15 cellular contexts compared by ENCODE assay signal in genomic region chr7:29284586-29285450, GRCh38.
A peak's percentile ranks its signal among the peaks of the same experiment; 100 is the strongest.
DNase-seq lines count a peak whose midpoint lies in the region; ATAC-seq and TF ChIP-seq lines count a peak whose summit lies in the region.
"Had no signal": no experiment of that assay in that cellular context is flagged by ENCODE, and none has a peak within 500 bp of the region (broad histone marks: within the 10 kb centered on the region; RNA-seq: fewer than 3 reads in every experiment).

No MANE protein-coding gene starts in this region.

- DNase-seq in activated T-cell treated with anti-CD3 and anti-CD28 coated beads, Interleukin-2, amount 50 U/mL, for 24 hours: no peak
- DNase-seq in activated T-cell treated with anti-CD3 and anti-CD28 coated beads, Interleukin-2, amount 50 U/mL, for 48 hours: no peak
- no peak for DNase-seq in immature natural killer cell
- DNase-seq in psoas muscle: no peak
- no peak for DNase-seq in DMS153 (lab: John Stamatoyannopoulos, UW)
- DNase-seq: effector CD4-positive, alpha-beta T cell; naive B cell; NCI-H1105 treated with DMSO at 0.1 percent for 48 hours; thyroid gland had no signal

- no peaks in the 10 kb centered on the region for H3K4me1 ChIP-seq in psoas muscle
- H3K4me1 ChIP-seq: prostate gland, thyroid gland had no signal

- H3K4me2 ChIP-seq in SU-DHL-6 (ENCODE audit: low read depth, low read length, poor library complexity, severe bottlenecking): peak overlapping the region; percentile 35

- H3K36me3 ChIP-seq in SU-DHL-6 (ENCODE audit: low read length) (no peaks in the 10 kb centered on the region), psoas muscle (ENCODE audit: insufficient read depth in 1 of 2, low read depth in 1 of 2) (no peaks in the 10 kb centered on the region)
- H3K36me3 ChIP-seq: prostate gland, thyroid gland had no signal

- no peaks in the 10 kb centered on the region for H3K36me3 Mint-ChIP-seq in activated T-cell treated with anti-CD3 and anti-CD28 coated beads, Interleukin-2, amount 50 U/mL, for 24 hours (ENCODE audit: low read depth)
- H3K36me3 Mint-ChIP-seq in immature natural killer cell: peaks cover 0 to 15% (median 4%) of the 10 kb centered on the region in 3 donors
- H3K36me3 Mint-ChIP-seq: brain, naive B cell had no signal

- H3K27ac ChIP-seq in SU-DHL-6 (ENCODE audit: low read depth, low read length) (peak overlapping the region; percentile 71), temporal lobe (ENCODE audit: low read depth, low read length) (peak overlapping the region; percentile 31), psoas muscle (no peak overlapping the region)
- H3K27ac ChIP-seq: prostate gland, thyroid gland had no signal

- peak overlapping the region; percentile 30 for H3K9ac ChIP-seq in SU-DHL-6 (ENCODE audit: low read length)

- 78 to 89% (median 87%) methylated on average over 8 of the region's 8 CpGs for WGBS in psoas muscle, 3 donors

- peaks cover 32% of the 10 kb centered on the region for H3K4me1 Mint-ChIP-seq in activated T-cell treated with anti-CD3 and anti-CD28 coated beads, Interleukin-2, amount 50 U/mL, for 24 hours (ENCODE audit: low read depth)
- peaks cover 28 to 60% of the 10 kb centered on the region in 2 donors for H3K4me1 Mint-ChIP-seq in immature natural killer cell

- ATAC-seq in HG03571 (IDR thresholded peaks at IDR 0.05; ENCODE audit: unreplicated experiment): no peak
- ATAC-seq in psoas muscle: no peak

- H3K9me2 ChIP-seq in SU-DHL-6 (replicated peaks; ENCODE audit: insufficient read depth, low read length): no peaks in the 10 kb centered on the region

- TF ChIP-seq CTCF in SU-DHL-6 (IDR thresholded peaks at IDR 0.05; ENCODE audit: insufficient read depth, low read length, poor library complexity, severe bottlenecking): no peak
- TF ChIP-seq CTCF in psoas muscle (IDR thresholded peaks at IDR 0.05): no peak

- peaks cover 17% of the 10 kb centered on the region for H3F3A ChIP-seq in SU-DHL-6 (ENCODE audit: insufficient read depth)

- H4K20me1 ChIP-seq in SU-DHL-6 (ENCODE audit: low read depth, low read length): no peaks in the 10 kb centered on the region

- intact Hi-C loops in psoas muscle (cut with DNase I): no loop called here

- H3K27me3 Mint-ChIP-seq in activated T-cell treated with anti-CD3 and anti-CD28 coated beads, Interleukin-2, amount 50 U/mL, for 24 hours: peaks cover 29% of the 10 kb centered on the region
- H3K27me3 Mint-ChIP-seq in immature natural killer cell (ENCODE audit: low read depth in 3 of 3): peaks cover 0 to 19% (median 5%) of the 10 kb centered on the region in 3 donors
- H3K27me3 Mint-ChIP-seq: brain had no signal

- no peaks in the 10 kb centered on the region for H3K79me2 ChIP-seq in SU-DHL-6 (ENCODE audit: insufficient read depth, low read length)

- H2AFZ ChIP-seq in SU-DHL-6 (ENCODE audit: low read depth, low read length, severe bottlenecking): peak overlapping the region; percentile 2

- peak overlapping the region; percentile 15 for H3K27ac Mint-ChIP-seq in activated T-cell treated with anti-CD3 and anti-CD28 coated beads, Interleukin-2, amount 50 U/mL, for 24 hours
- H3K27ac Mint-ChIP-seq in immature natural killer cell: peak overlapping the region in 5 of 6 donors; percentile 21 to 84 (median 81)
- H3K27ac Mint-ChIP-seq: activated CD4-positive, alpha-beta memory T cell treated with anti-CD3 and anti-CD28 coated beads, Interleukin-2, amount 10 ng/mL, durations not matched to agents 7 days and 5 days; naive B cell had no signal

- H3K27me3 ChIP-seq in SU-DHL-6 (ENCODE audit: low read length) (no peaks in the 10 kb centered on the region), psoas muscle (ENCODE audit: insufficient read depth in 3 of 3, low read length in 2 of 3) (no peaks in the 10 kb centered on the region)
- H3K27me3 ChIP-seq: thyroid gland had no signal

- H3K4me3 ChIP-seq in SU-DHL-6 (ENCODE audit: insufficient read depth, low read length, poor library complexity, severe bottlenecking) (no peak overlapping the region), psoas muscle (no peak overlapping the region)
- H3K4me3 ChIP-seq: prostate gland, thyroid gland had no signal

- H3K9me3 Mint-ChIP-seq in activated T-cell treated with anti-CD3 and anti-CD28 coated beads, Interleukin-2, amount 50 U/mL, for 24 hours: no peaks in the 10 kb centered on the region
- no peaks in the 10 kb centered on the region for H3K9me3 Mint-ChIP-seq in immature natural killer cell
- H3K9me3 Mint-ChIP-seq: activated CD4-positive, alpha-beta memory T cell treated with anti-CD3 and anti-CD28 coated beads, Interleukin-2, amount 10 ng/mL, durations not matched to agents 7 days and 5 days; brain; naive B cell had no signal

- H3K4me3 Mint-ChIP-seq in activated T-cell treated with anti-CD3 and anti-CD28 coated beads, Interleukin-2, amount 50 U/mL, for 24 hours: no peak overlapping the region
- peak overlapping the region; percentile 45 to 81 (median 66) for H3K4me3 Mint-ChIP-seq in immature natural killer cell
- H3K4me3 Mint-ChIP-seq: activated CD4-positive, alpha-beta memory T cell treated with anti-CD3 and anti-CD28 coated beads, Interleukin-2, amount 10 ng/mL, durations not matched to agents 7 days and 5 days; brain; naive B cell had no signal

- H3K9me3 ChIP-seq in SU-DHL-6 (ENCODE audit: insufficient read depth, low read length) (no peaks in the 10 kb centered on the region), psoas muscle (no peaks in the 10 kb centered on the region)
- H3K9me3 ChIP-seq: prostate gland, thyroid gland had no signal
